ENCODE assay signal across 9 cellular contexts in genomic region chr7:149622444-149623210, GRCh38.
DNase-seq lines count a peak whose midpoint lies in the region; ATAC-seq, FAIRE-seq and TF ChIP-seq lines count a peak whose summit lies in the region.
"Had no signal": no experiment of that assay in that cellular context is flagged by ENCODE, and none has a peak within 500 bp of the region (broad histone marks: within the 10 kb centered on the region; RNA-seq: fewer than 3 reads in every experiment).

No MANE protein-coding gene starts in this region.

- TF ChIP-seq CTCF in HepG2 (CRISPR knock-in tag; IDR thresholded peaks at IDR 0.05) (no peak), right lobe of liver (IDR thresholded peaks at IDR 0.05) (no peak)

- WGBS in HepG2 (ENCODE audit: low lambda C conversion rate) = 88% methylated on average over 10 of the region's 10 CpGs
- WGBS in right lobe of liver (ENCODE audit: insufficient coverage, low coverage, low lambda C conversion rate, missing lambda C conversion rate) = 69% methylated on average over 9 of the region's 10 CpGs
- 95% methylated on average over 6 to 7 of the region's 10 CpGs for WGBS in mesodermal cell (ENCODE audit: insufficient coverage in 2 of 2), 2 experiments

- H3K4me3 ChIP-seq in HepG2 (replicated peaks in 1 of 3; ENCODE audit: insufficient read depth in 1 of 3, low read depth in 2 of 3, low read length in 3 of 3) (peak overlapping the region; percentile 15 to 90 (median 81); a peak in 4 of 6 replicates), right lobe of liver (no peak overlapping the region), mesodermal cell (ENCODE audit: extremely low read depth, insufficient read depth, low read length, poor library complexity, severe bottlenecking) (peak overlapping the region; percentile 85)

- TF ChIP-seq EP300 in HepG2 (IDR thresholded peaks at IDR 0.05; ENCODE audit: low read depth in 2 of 2, low read length in 2 of 2) (no peak), HepG2 (CRISPR knock-in tag; IDR thresholded peaks at IDR 0.05; ENCODE audit: borderline replicate concordance) (no peak)

- H3K27me3 ChIP-seq in HepG2 (ENCODE audit: control insufficient read depth in 1 of 2, insufficient read depth in 2 of 2, low read length in 2 of 2) (no peaks in the 10 kb centered on the region), right lobe of liver (no peaks in the 10 kb centered on the region)
- H3K27me3 ChIP-seq: testis had no signal

- peaks cover 44% of the 10 kb centered on the region for H3K4me1 Mint-ChIP-seq in activated naive CD8-positive, alpha-beta T cell (ENCODE audit: low read depth)

- H3K36me3 ChIP-seq in HepG2 (replicated peaks in 1 of 2; ENCODE audit: control insufficient read depth in 1 of 2, insufficient read depth in 2 of 2, low read length in 2 of 2) = peaks cover 15 to 38% of the 10 kb centered on the region in 2 experiments
- H3K36me3 ChIP-seq in right lobe of liver = peaks cover 0 to 34% (median 13%) of the 10 kb centered on the region in 4 donors
- H3K36me3 ChIP-seq in mesodermal cell (ENCODE audit: control insufficient read depth, insufficient read depth, low read length) = peaks cover 42% of the 10 kb centered on the region

- peak overlapping the region; percentile 77 for H3K4me2 ChIP-seq in HepG2 (ENCODE audit: low read depth, low read length)

- ATAC-seq in HepG2 = no peak
- ATAC-seq in right lobe of liver = no peak
- no peak for ATAC-seq in GM21515 (IDR thresholded peaks at IDR 0.05; ENCODE audit: unreplicated experiment)
- no peak for ATAC-seq in HG03342 (IDR thresholded peaks at IDR 0.05; ENCODE audit: unreplicated experiment)

- no peak for TF ChIP-seq RAD21 in HepG2 (CRISPR knock-in tag; IDR thresholded peaks at IDR 0.05)

- H3K27ac ChIP-seq in HepG2 (ENCODE audit: extremely low read length, insufficient read depth, low read length) = no peak overlapping the region
- H3K27ac ChIP-seq in right lobe of liver = no peak overlapping the region
- no peak overlapping the region for H3K27ac ChIP-seq in mesodermal cell (ENCODE audit: low read depth, low read length, severe bottlenecking)
- H3K27ac ChIP-seq: testis had no signal

- peak overlapping the region; percentile 93 for H3K9ac ChIP-seq in HepG2 (ENCODE audit: insufficient read depth, low read depth, low read length)

- POLR2A ChIA-PET in HepG2 (lab: Yijun Ruan, JAX) = no interaction called here

- no TSS peak for BruUV-seq in HepG2 (replicated peaks; lab: Mats Ljungman, UMichigan)

- no peaks in the 10 kb centered on the region for H3K27me3 Mint-ChIP-seq in activated naive CD8-positive, alpha-beta T cell

- intact Hi-C loops in HepG2 (cut with micrococcal nuclease; ENCODE audit: unreplicated experiment) (loop anchor here (5.0 to 10.0 kb wide), 2 partner anchors 72 to 200 kb away; no protein-coding TSS in a partner anchor), right lobe of liver (cut with DNase I) (no loop called here)

- no peak for FAIRE-seq in HepG2 (lab: Jason Lieb, UNC)

- H3K4me1 ChIP-seq in HepG2 (ENCODE audit: insufficient read depth, low read length) (peaks cover 14% of the 10 kb centered on the region), right lobe of liver (peaks cover 0 to 9% (median 3%) of the 10 kb centered on the region in 4 donors), mesodermal cell (ENCODE audit: control insufficient read depth, insufficient read depth, low read length, poor library complexity, severe bottlenecking) (peaks cover 8% of the 10 kb centered on the region)

- CTCF ChIA-PET in HepG2 (lab: Yijun Ruan, JAX; ENCODE audit: low intra/inter-chr PET ratio, low total read pairs) = no interaction called here

- H3K27ac Mint-ChIP-seq in activated naive CD8-positive, alpha-beta T cell = peak overlapping the region; percentile 88

- H3K9me3 Mint-ChIP-seq in activated naive CD8-positive, alpha-beta T cell (ENCODE audit: low read depth) = no peaks in the 10 kb centered on the region

- peaks cover 4% of the 10 kb centered on the region for H3K36me3 Mint-ChIP-seq in activated naive CD8-positive, alpha-beta T cell

- peaks cover 23% of the 10 kb centered on the region for H3K79me2 ChIP-seq in HepG2 (ENCODE audit: insufficient read depth, low read length)

- TF ChIP-seq POLR2A in HepG2 (IDR thresholded peaks at IDR 0.05; ENCODE audit: insufficient read depth in 1 of 2, low read depth in 2 of 2, low read length in 2 of 2) = no peak
- no peak for TF ChIP-seq POLR2A in right lobe of liver (IDR thresholded peaks at IDR 0.05)

- no peak for DNase-seq in HepG2 (ENCODE audit: low spot score)
- DNase-seq in right lobe of liver = no peak
- DNase-seq in SW 1271 (lab: John Stamatoyannopoulos, UW) = no peak
- no peak for DNase-seq in COLO668 (lab: John Stamatoyannopoulos, UW; ENCODE audit: unreplicated experiment)

- in situ Hi-C loops in HepG2 (cut with HindIII; ENCODE audit: extremely low pct_ligation_motif_present, low pct_unique_long_range_greater_than_20kb) = no loop called here

- H4K20me1 ChIP-seq in HepG2 (ENCODE audit: insufficient read depth, low read length) = peaks cover 16% of the 10 kb centered on the region

- no peak overlapping the region for H2AFZ ChIP-seq in HepG2 (ENCODE audit: low read length)

- H3K4me3 Mint-ChIP-seq in activated naive CD8-positive, alpha-beta T cell = peak overlapping the region; percentile 96

- H3K9me3 ChIP-seq in HepG2 (ENCODE audit: low read length) = no peaks in the 10 kb centered on the region
- H3K9me3 ChIP-seq in right lobe of liver = no peaks in the 10 kb centered on the region
- no peaks in the 10 kb centered on the region for H3K9me3 ChIP-seq in mesodermal cell (ENCODE audit: control insufficient read depth, low read length)
- H3K9me3 ChIP-seq: testis had no signal

TF ChIP-seq in HepG2, 621 proteins besides CTCF, POLR2A, EP300 and RAD21:
- no peak for TF ChIP-seq RAD51 (IDR thresholded peaks at IDR 0.05; ENCODE audit: borderline replicate concordance)
- TF ChIP-seq FOXA3 (CRISPR knock-in tag; IDR thresholded peaks at IDR 0.05) = no peak
- TF ChIP-seq ZNF326 (CRISPR knock-in tag; IDR thresholded peaks at IDR 0.05; ENCODE audit: borderline replicate concordance) = no peak
- TF ChIP-seq HDAC2 (CRISPR knock-in tag; IDR thresholded peaks at IDR 0.05) = no peak
- no peak for TF ChIP-seq ATRX (CRISPR knock-in tag; IDR thresholded peaks at IDR 0.05; ENCODE audit: borderline replicate concordance)

Comparison
In these comparisons a context has a peak if more than half of its experiments do, and no peak if none do; other contexts are left out.
1. H3K4me3 ChIP-seq: peak in HepG2 (3 of 3) and mesodermal cell (single experiment); none in right lobe of liver (0 of 3).